Comparison of ENCODE assay signal across 1 cellular context in genomic region chr12:11607313-11608081, GRCh38.
TF ChIP-seq lines count a peak whose summit lies in the region.

No MANE protein-coding gene starts in this region.

TF ChIP-seq in HepG2, 621 proteins besides CTCF, POLR2A, EP300 and RAD21 (continued from another document):
- TF ChIP-seq ARID5B (CRISPR knock-in tag; IDR thresholded peaks at IDR 0.05) (peak; percentile 46; the same call in 1 of the 2 replicates), NR1H2 (CRISPR knock-in tag; IDR thresholded peaks at IDR 0.05; ENCODE audit: borderline replicate concordance, low read depth) (no peak), CREM (IDR thresholded peaks at IDR 0.05) (peak; percentile 29; the same call in 1 of the 2 replicates), CREM (CRISPR knock-in tag; IDR thresholded peaks at IDR 0.05) (no peak), TARDBP (CRISPR knock-in tag; IDR thresholded peaks at IDR 0.05) (0 out of 2 replicates have a peak, but pooled peaks have one; percentile 22), PRMT3 (CRISPR knock-in tag; IDR thresholded peaks at IDR 0.05; ENCODE audit: borderline replicate concordance, low read depth) (no peak), PHF21A (CRISPR knock-in tag; IDR thresholded peaks at IDR 0.05) (0 out of 2 replicates have a peak, but pooled peaks have one; percentile 22), ATF1 (CRISPR knock-in tag; IDR thresholded peaks at IDR 0.05) (no peak), BCL6 (CRISPR knock-in tag; IDR thresholded peaks at IDR 0.05) (peak; percentile 61; the same call in 1 of the 2 replicates), HOMEZ (CRISPR knock-in tag; IDR thresholded peaks at IDR 0.05; ENCODE audit: low read depth) (0 out of 2 replicates have a peak, but pooled peaks have one; percentile 24), HMG20A (CRISPR knock-in tag; IDR thresholded peaks at IDR 0.05; ENCODE audit: borderline replicate concordance) (peak; percentile 12; the same call in 1 of the 2 replicates), ZNF20 (CRISPR knock-in tag; IDR thresholded peaks at IDR 0.05) (no peak), PITX1 (CRISPR knock-in tag; IDR thresholded peaks at IDR 0.05) (0 out of 2 replicates have a peak, but pooled peaks have one; percentile 50), ELF3 (CRISPR knock-in tag; IDR thresholded peaks at IDR 0.05) (0 out of 2 replicates have a peak, but pooled peaks have one; percentile 35), GATAD2A (CRISPR knock-in tag; IDR thresholded peaks at IDR 0.05) (peak; percentile 25; the same call in 1 of the 2 replicates), RORA (CRISPR knock-in tag; IDR thresholded peaks at IDR 0.05) (no peak), EHMT2 (IDR thresholded peaks at IDR 0.05; ENCODE audit: borderline replicate concordance, low read depth, low read length) (no peak), NFYC (CRISPR knock-in tag; IDR thresholded peaks at IDR 0.05) (no peak), HNF4G (IDR thresholded peaks at IDR 0.05; ENCODE audit: borderline replicate concordance, low read depth, low read length) (peak; percentile 81), HNF4G (CRISPR knock-in tag; IDR thresholded peaks at IDR 0.05; ENCODE audit: borderline replicate concordance, low read depth) (peak; percentile 58; the same call in 1 of the 2 replicates), ZNF296 (CRISPR knock-in tag; conservative IDR thresholded peaks at IDR 0.05) (no peak), NR2F2 (IDR thresholded peaks at IDR 0.05; ENCODE audit: borderline replicate concordance, low read depth) (no peak), HNF4A (CRISPR knock-in tag; IDR thresholded peaks at IDR 0.05) (peak; percentile 75), SOX6 (IDR thresholded peaks at IDR 0.05) (no peak), SOX6 (CRISPR knock-in tag; IDR thresholded peaks at IDR 0.05) (peak; percentile 61; the same call in 1 of the 2 replicates), SNAPC5 (CRISPR knock-in tag; IDR thresholded peaks at IDR 0.05; ENCODE audit: borderline replicate concordance) (peak; percentile 67; the same call in 1 of the 2 replicates)
